20 cellular contexts compared by ENCODE assay signal in genomic region chr3:81951106-81951505, GRCh38.
DNase-seq lines count a peak whose midpoint lies in the region; ATAC-seq, FAIRE-seq and TF ChIP-seq lines count a peak whose summit lies in the region.
"Had no signal": no experiment of that assay in that cellular context is flagged by ENCODE, and none has a peak within 500 bp of the region (broad histone marks: within the 10 kb centered on the region; RNA-seq: fewer than 3 reads in every experiment).

No MANE protein-coding gene starts in this region.

- H3K23me2 ChIP-seq in H9 (ENCODE audit: insufficient read length, low read depth, low read length, poor library complexity, severe bottlenecking) (no peaks in the 10 kb centered on the region), H1 (ENCODE audit: low read depth, low read length) (no peaks in the 10 kb centered on the region)

- H3K14ac ChIP-seq in H9 (ENCODE audit: insufficient read depth, low read length) (no peak overlapping the region), H1 (ENCODE audit: insufficient read length) (no peak overlapping the region)

- WGBS in H9 (ENCODE audit: extremely low coverage, insufficient read length, low lambda C conversion rate): no CpG with 5 or more reads among the region's 6 CpGs
- WGBS in H1 (ENCODE audit: extremely low coverage in 1 of 2, insufficient coverage in 1 of 2, insufficient read length in 1 of 2, insufficient replicate concordance in 2 of 2, low coverage in 1 of 2, low lambda C conversion rate in 2 of 2, missing lambda C conversion rate in 1 of 2), 2 experiments: 95% methylated on average over 6 of the region's 6 CpGs; no CpG with 5 or more reads in 1 of the 2 experiments
- WGBS in heart right ventricle, 2 donors: 81 to 83% methylated on average over 6 of the region's 6 CpGs

- H3K56ac ChIP-seq in H9 (ENCODE audit: insufficient read length, low read depth, low read length) (no peak overlapping the region), H1 (replicated peaks; ENCODE audit: insufficient read length, low read depth, low read length) (no peak overlapping the region)

- no peak for TF ChIP-seq RAD21 in H1 (IDR thresholded peaks at IDR 0.05 in 1 of 2, conservative IDR thresholded peaks at IDR 0.05 in 1 of 2; ENCODE audit: low read depth in 2 of 2, low read length in 2 of 2)

- TF ChIP-seq EP300 in H1 (IDR thresholded peaks at IDR 0.05; ENCODE audit: borderline replicate concordance in 1 of 2, low read depth in 2 of 2, low read length in 2 of 2): no peak

- no peaks in the 10 kb centered on the region; a peak in 1 of 7 replicates for H3K36me3 Mint-ChIP-seq in H9 (ENCODE audit: insufficient read depth in 1 of 3, low read depth in 3 of 3)
- H3K36me3 Mint-ChIP-seq in type B pancreatic cell: no peaks in the 10 kb centered on the region
- H3K36me3 Mint-ChIP-seq: CD14-positive monocyte; CD4-positive, alpha-beta memory T cell; IgD-negative memory B cell had no signal

- H2BK5ac ChIP-seq in H9 (ENCODE audit: insufficient read length, low read length) (no peak overlapping the region), H1 (ENCODE audit: low read depth, low read length) (no peak overlapping the region)

- H3K36me3 ChIP-seq in DND-41 (ENCODE audit: insufficient read depth, low read length) (no peaks in the 10 kb centered on the region), H1 (ENCODE audit: control insufficient read depth in 2 of 4, insufficient read depth in 4 of 4, low read length in 3 of 4) (no peaks in the 10 kb centered on the region), heart right ventricle (no peaks in the 10 kb centered on the region)
- H3K36me3 ChIP-seq: BLaER1 had no signal

- no peak for DNase-seq in DND-41
- DNase-seq in H9: peak; percentile 28
- no peak for DNase-seq in H1 (ENCODE audit: low read depth in 1 of 2, low spot score in 2 of 2)
- no peak for DNase-seq in type B pancreatic cell (ENCODE audit: extremely low spot score, unreplicated experiment)
- DNase-seq in heart right ventricle: no peak
- DNase-seq in GM19239 (ENCODE audit: insufficient read length, low spot score): no peak
- DNase-seq: AML-193; CD4-positive, alpha-beta memory T cell; DMS79 treated with DMSO at 0.1 percent for 48 hours; EL; Karpas-422; KBM-7 had no signal

- H3K4me3 Mint-ChIP-seq in H9 (no peak overlapping the region), type B pancreatic cell (no peak overlapping the region)
- H3K4me3 Mint-ChIP-seq: CD14-positive monocyte; CD4-positive, alpha-beta memory T cell had no signal

- H2BK20ac ChIP-seq in H9 (ENCODE audit: low read depth, low read length, poor library complexity, severe bottlenecking) (no peak overlapping the region), H1 (ENCODE audit: low read length) (no peak overlapping the region)

- FAIRE-seq in H1 (lab: Jason Lieb, UNC) (no peak), GM19239 (lab: Jason Lieb, UNC) (no peak)
- FAIRE-seq: A204.1, GM12878, H54, HTR-8/SVneo had no signal

- H3K27me3 ChIP-seq in DND-41 (ENCODE audit: insufficient read depth, low read length, poor library complexity): no peaks in the 10 kb centered on the region
- H3K27me3 ChIP-seq in H9 (ENCODE audit: insufficient read depth, low read length): no peaks in the 10 kb centered on the region
- H3K27me3 ChIP-seq in H1 (replicated peaks in 1 of 4; ENCODE audit: control insufficient read depth in 3 of 4, extremely low read depth in 1 of 4, insufficient read depth in 3 of 4, low read length in 3 of 4): no peaks in the 10 kb centered on the region
- H3K27me3 ChIP-seq in heart right ventricle: no peaks in the 10 kb centered on the region
- H3K27me3 ChIP-seq: BLaER1 had no signal

- H4K20me1 ChIP-seq in DND-41 (ENCODE audit: insufficient read depth, low read length) (no peaks in the 10 kb centered on the region), H9 (ENCODE audit: control insufficient read depth, insufficient read depth, insufficient read length) (no peaks in the 10 kb centered on the region), H1 (replicated peaks in 1 of 2; ENCODE audit: control insufficient read depth in 1 of 2, insufficient read depth in 2 of 2, low read length in 2 of 2) (no peaks in the 10 kb centered on the region)
- H4K20me1 ChIP-seq: BLaER1 had no signal

- no peak overlapping the region for H4K8ac ChIP-seq in H9 (replicated peaks; ENCODE audit: insufficient read length, low read depth, low read length)
- H4K8ac ChIP-seq in H1 (ENCODE audit: extremely low read depth, insufficient read depth, low read length): no peak overlapping the region

- intact Hi-C loops in heart right ventricle (cut with DNase I): no loop called here

- H3K9ac ChIP-seq in DND-41 (ENCODE audit: low read depth, low read length) (no peak overlapping the region), H9 (ENCODE audit: extremely low read depth, insufficient read length, low read length) (no peak overlapping the region), H1 (replicated peaks in 1 of 4; ENCODE audit: extremely low read depth in 1 of 4, low read depth in 3 of 4, low read length in 3 of 4) (no peak overlapping the region)
- H3K9ac ChIP-seq: BLaER1 had no signal

- H3K4ac ChIP-seq in H9 (ENCODE audit: low read depth, low read length) (no peak overlapping the region), H1 (replicated peaks; ENCODE audit: insufficient read length, low read depth, low read length) (no peak overlapping the region)

- no peak overlapping the region for H2BK12ac ChIP-seq in H9 (ENCODE audit: insufficient read length, low read depth, low read length)
- no peak overlapping the region for H2BK12ac ChIP-seq in H1 (ENCODE audit: low read depth, low read length)

- TF ChIP-seq POLR2A in H1 (IDR thresholded peaks at IDR 0.05; ENCODE audit: control extremely low read depth in 1 of 2, low read depth in 2 of 2, low read length in 2 of 2): no peak

- H2BK15ac ChIP-seq in H9 (ENCODE audit: low read depth, low read length) (no peak overlapping the region), H1 (ENCODE audit: low read length) (no peak overlapping the region)

- CTCF ChIA-PET in H1 (lab: Charles Lee; ENCODE audit: partially characterized antibody): interaction anchor here (0.8 to 2.6 kb wide), 6 partner anchors 8 to 179 kb away, joined by 3 to 11 read pairs (median 4); no protein-coding TSS in a partner anchor

- H3K4me3 ChIP-seq in DND-41 (ENCODE audit: low read depth in 1 of 2, low read length in 2 of 2) (no peak overlapping the region), H1 (ENCODE audit: extremely low read depth in 1 of 4, insufficient read depth in 2 of 4, low read depth in 3 of 4, low read length in 4 of 4) (no peak overlapping the region), heart right ventricle (no peak overlapping the region)
- H3K4me3 ChIP-seq: BLaER1, GM12878 had no signal

- H2AFZ ChIP-seq in DND-41 (ENCODE audit: low read depth, low read length) (peak overlapping the region; percentile 33; the same call in 1 of the 2 replicates), H9 (ENCODE audit: low read length) (no peak overlapping the region), H1 (ENCODE audit: low read length) (no peak overlapping the region)

- H3K9me3 ChIP-seq in DND-41 (ENCODE audit: insufficient read depth, low read length, severe bottlenecking) (no peaks in the 10 kb centered on the region), H9 (ENCODE audit: control insufficient read depth, low read depth, low read length) (no peaks in the 10 kb centered on the region), H1 (ENCODE audit: insufficient read depth in 2 of 2, low read depth in 1 of 2, low read length in 1 of 2) (no peaks in the 10 kb centered on the region), heart right ventricle (peaks cover 0 to under 1% (median 0%) of the 10 kb centered on the region in 11 donors)
- H3K9me3 ChIP-seq: BLaER1 had no signal

- H2BK120ac ChIP-seq in H9 (ENCODE audit: low read depth, low read length, poor library complexity, severe bottlenecking) (no peak overlapping the region), H1 (replicated peaks; ENCODE audit: low read depth, low read length) (no peak overlapping the region)

- H3K79me2 ChIP-seq in DND-41 (ENCODE audit: insufficient read depth, low read length): no peaks in the 10 kb centered on the region
- no peaks in the 10 kb centered on the region for H3K79me2 ChIP-seq in H9 (ENCODE audit: insufficient read depth, low read length)
- H3K79me2 ChIP-seq in H1 (ENCODE audit: control insufficient read depth in 1 of 2, insufficient read depth in 2 of 2, low read length in 2 of 2): no peaks in the 10 kb centered on the region

- H3K27ac Mint-ChIP-seq in H9 (no peak overlapping the region), type B pancreatic cell (no peak overlapping the region)
- H3K27ac Mint-ChIP-seq: CD14-positive monocyte; CD4-positive, alpha-beta memory T cell had no signal

- TF ChIP-seq CTCF in DND-41 (IDR thresholded peaks at IDR 0.05; ENCODE audit: borderline replicate concordance, extremely low read depth, low read length, poor library complexity, severe bottlenecking): no peak
- TF ChIP-seq CTCF in H9 (conservative IDR thresholded peaks at IDR 0.05): peak; percentile 41; the same call in 1 of the 3 replicates
- TF ChIP-seq CTCF in H1 (IDR thresholded peaks at IDR 0.05; ENCODE audit: control extremely low read depth in 1 of 3, insufficient read depth in 1 of 3, low read depth in 1 of 3, low read length in 3 of 3): peak in 2 of 3 experiments; percentile 12 to 13; a peak in 2 of 4 replicates
- peak; percentile 25 for TF ChIP-seq CTCF in type B pancreatic cell (conservative IDR thresholded peaks at IDR 0.05)
- no peak for TF ChIP-seq CTCF in heart right ventricle (IDR thresholded peaks at IDR 0.05)

- ATAC-seq in DND-41 (ENCODE audit: insufficient read depth, low read depth) (no peak), heart right ventricle (no peak), HG02884 (IDR thresholded peaks at IDR 0.05; ENCODE audit: unreplicated experiment) (no peak)
- ATAC-seq: GM12878 had no signal

- H3K79me1 ChIP-seq in H9 (ENCODE audit: insufficient read depth, low read depth, low read length, poor library complexity, severe bottlenecking) (no peaks in the 10 kb centered on the region), H1 (ENCODE audit: low read depth, low read length) (no peaks in the 10 kb centered on the region)

- H2AK5ac ChIP-seq in H9 (ENCODE audit: insufficient read length, low read length) (no peak overlapping the region), H1 (ENCODE audit: low read depth, low read length) (no peak overlapping the region)

- H3K4me1 Mint-ChIP-seq in H9 (peaks cover 3 to 5% of the 10 kb centered on the region in 2 experiments; a peak in 1 of 4 replicates), type B pancreatic cell (ENCODE audit: unreplicated experiment) (no peaks in the 10 kb centered on the region)
- H3K4me1 Mint-ChIP-seq: CD14-positive monocyte; CD4-positive, alpha-beta memory T cell; IgD-negative memory B cell had no signal

- H4K91ac ChIP-seq in H9 (ENCODE audit: insufficient read length, low read depth, low read length): no peak overlapping the region
- no peak overlapping the region for H4K91ac ChIP-seq in H1 (replicated peaks; ENCODE audit: insufficient read length, low read length)

- no peak overlapping the region for H3K27ac ChIP-seq in DND-41 (ENCODE audit: low read length)
- H3K27ac ChIP-seq in H9 (ENCODE audit: insufficient read length, low read depth, low read length): no peak overlapping the region
- no peak overlapping the region for H3K27ac ChIP-seq in H1 (ENCODE audit: low read depth, low read length)
- H3K27ac ChIP-seq in heart right ventricle: no peak overlapping the region
- H3K27ac ChIP-seq: BLaER1 had no signal

- H3K23ac ChIP-seq in H9 (ENCODE audit: insufficient read length, low read depth, low read length) (no peak overlapping the region), H1 (ENCODE audit: insufficient read length) (no peak overlapping the region)

- no peaks in the 10 kb centered on the region for H3K27me3 Mint-ChIP-seq in H9 (ENCODE audit: low read depth)
- H3K27me3 Mint-ChIP-seq in type B pancreatic cell: no peaks in the 10 kb centered on the region
- H3K27me3 Mint-ChIP-seq: CD4-positive, alpha-beta memory T cell; IgD-negative memory B cell had no signal

- H3K18ac ChIP-seq in H9 (ENCODE audit: insufficient read length, low read depth, low read length): no peak overlapping the region
- no peak overlapping the region for H3K18ac ChIP-seq in H1 (ENCODE audit: extremely low read depth, low read length)

- H3K4me2 ChIP-seq in DND-41 (ENCODE audit: insufficient read depth, low read length) (no peak overlapping the region), H9 (ENCODE audit: insufficient read depth, insufficient read length, low read length) (no peak overlapping the region), H1 (ENCODE audit: insufficient read depth in 1 of 2, low read depth in 2 of 2, low read length in 2 of 2) (no peak overlapping the region)
- H3K4me2 ChIP-seq: BLaER1 had no signal

- H3K4me1 ChIP-seq in DND-41 (ENCODE audit: insufficient read depth, low read length) (no peaks in the 10 kb centered on the region), H9 (ENCODE audit: insufficient read depth, low read length) (no peaks in the 10 kb centered on the region; the same call in 1 of the 2 replicates), H1 (replicated peaks in 1 of 4; ENCODE audit: control insufficient read depth in 3 of 4, insufficient read depth in 4 of 4, low read length in 3 of 4) (no peaks in the 10 kb centered on the region), heart right ventricle (no peaks in the 10 kb centered on the region)
- H3K4me1 ChIP-seq: BLaER1 had no signal

- no peaks in the 10 kb centered on the region for H3K9me3 Mint-ChIP-seq in H9
- H3K9me3 Mint-ChIP-seq in type B pancreatic cell: no peaks in the 10 kb centered on the region

- no peak overlapping the region for H4K5ac ChIP-seq in H9 (ENCODE audit: insufficient read length, low read depth, low read length)
- no peak overlapping the region for H4K5ac ChIP-seq in H1 (ENCODE audit: insufficient read length, low read depth, low read length)

- POLR2A ChIA-PET in H1 (lab: Charles Lee; ENCODE audit: partially characterized antibody): no interaction called here

- no peak overlapping the region for H3T11ph ChIP-seq in H9 (ENCODE audit: low read length)

Comparison
In these comparisons a context has a peak if more than half of its experiments do, and no peak if none do; other contexts are left out.
1. CTCF ChIP-seq: peak in H9 (single experiment), H1 (2 of 3) and type B pancreatic cell (single experiment); none in DND-41 (single experiment) and heart right ventricle (0 of 9).